In the genomic region with DNA sequence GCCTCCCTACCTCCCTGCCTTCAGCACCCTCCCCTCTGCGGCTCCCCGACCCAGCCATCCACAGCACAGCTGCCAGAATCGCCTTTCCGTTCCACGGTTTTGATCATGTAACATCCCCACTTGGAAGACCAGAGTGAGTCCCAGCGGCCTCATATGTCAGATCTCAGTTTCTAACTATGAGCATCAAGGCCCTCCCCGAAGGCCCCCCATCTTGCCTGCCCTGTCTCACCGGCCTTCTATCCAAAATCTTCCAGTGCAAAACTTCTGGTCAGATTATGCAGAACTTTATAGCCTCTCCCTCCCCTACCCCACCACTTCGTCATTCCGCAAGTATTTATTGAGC, we compare ENCODE assay signal across 1 cellular context.
TF ChIP-seq lines count a peak whose summit lies in the region.

No MANE protein-coding gene starts in this region.

TF ChIP-seq in HEK293, 187 proteins besides CTCF, POLR2A, EP300 and RAD21 (continued from another document):
- TF ChIP-seq ZNF274 (IDR thresholded peaks at IDR 0.05; ENCODE audit: low read length): no peak
- TF ChIP-seq ZNF274 (tag by site-specific recombination; IDR thresholded peaks at IDR 0.05; ENCODE audit: borderline replicate concordance): no peak
- no peak for TF ChIP-seq ZXDB (tag by site-specific recombination; IDR thresholded peaks at IDR 0.05)
- TF ChIP-seq ZNF140 (tag by site-specific recombination; IDR thresholded peaks at IDR 0.05): no peak
- no peak for TF ChIP-seq ZNF138 (tag by site-specific recombination; IDR thresholded peaks at IDR 0.05; ENCODE audit: borderline replicate concordance)
- no peak for TF ChIP-seq KLF9 (tag by site-specific recombination; IDR thresholded peaks at IDR 0.05; ENCODE audit: low read depth)
- no peak for TF ChIP-seq PRDM10 (tag by site-specific recombination; IDR thresholded peaks at IDR 0.05)
- TF ChIP-seq TCF7L2 (IDR thresholded peaks at IDR 0.05; ENCODE audit: borderline replicate concordance, low read depth, low read length): no peak
- no peak for TF ChIP-seq ZNF621 (tag by site-specific recombination; IDR thresholded peaks at IDR 0.05)
- no peak for TF ChIP-seq ZNF692 (tag by site-specific recombination; IDR thresholded peaks at IDR 0.05)
- no peak for TF ChIP-seq ZNF433 (tag by site-specific recombination; IDR thresholded peaks at IDR 0.05; ENCODE audit: low read depth)
- TF ChIP-seq OVOL3 (tag by site-specific recombination; IDR thresholded peaks at IDR 0.05): no peak
- no peak for TF ChIP-seq ZBTB48 (tag by site-specific recombination; IDR thresholded peaks at IDR 0.05)
- TF ChIP-seq ZFP37 (tag by site-specific recombination; IDR thresholded peaks at IDR 0.05): no peak
- no peak for TF ChIP-seq ZNF239 (tag by site-specific recombination; IDR thresholded peaks at IDR 0.05)
